11 cellular contexts compared by ENCODE assay signal in the genomic region with DNA sequence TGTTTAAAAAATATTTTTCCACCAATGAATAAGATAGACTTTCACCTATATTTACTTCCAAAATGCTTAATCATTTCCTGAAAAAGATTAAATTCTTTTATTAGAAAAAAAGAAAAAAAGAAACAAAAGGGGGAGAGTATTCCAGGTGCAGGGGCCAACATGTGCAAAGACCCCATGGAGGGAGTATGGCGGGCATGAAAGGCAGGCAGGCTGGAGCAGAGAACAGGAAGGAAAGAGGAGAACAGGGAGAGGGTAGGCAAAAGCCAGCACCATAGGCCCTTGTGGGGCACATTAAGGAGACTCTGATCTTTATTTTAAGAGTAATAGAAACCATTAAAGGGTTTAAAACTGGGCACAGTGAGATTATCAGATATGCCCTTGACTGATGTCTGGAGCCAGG. TPM values are rescaled to one million over a fixed set of nuclear protein-coding genes. Genes with fewer than 3 reads are reported as not detected.
"Had no signal": no experiment of that assay in that cellular context is flagged by ENCODE, and none has a peak within 500 bp of the region (broad histone marks: within the 10 kb centered on the region; RNA-seq: fewer than 3 reads in every experiment).

No MANE protein-coding gene starts in this region.

- H3K36me3 ChIP-seq: HAP-1 had no signal

- DNase-seq: GM23248, GOT3, H7, HFFc6 had no signal

- ATAC-seq: HCT116, HepG2, K562 had no signal

- H3K4me3 ChIP-seq: GM23248, HAP-1, K562 had no signal

- H3K4me1 ChIP-seq: HAP-1 had no signal

- H3K9me3 Mint-ChIP-seq: HFFc6 had no signal

- H3K27ac Mint-ChIP-seq: HFFc6 had no signal

- H3K4me3 Mint-ChIP-seq: HFFc6 had no signal

- H3K9me3 ChIP-seq: HAP-1 had no signal

- H3K27ac ChIP-seq: GM23248, HL-60 had no signal

RNA-seq across cellular contexts. Expression of a gene that starts 48.7 kb away (rescaled TPM):
- total RNA-seq: GM23248, H4, H7, HepG2, HFFc6, HT1080, K562 had no signal
